ENCODE assay signal across 1 cellular context in the genomic region with DNA sequence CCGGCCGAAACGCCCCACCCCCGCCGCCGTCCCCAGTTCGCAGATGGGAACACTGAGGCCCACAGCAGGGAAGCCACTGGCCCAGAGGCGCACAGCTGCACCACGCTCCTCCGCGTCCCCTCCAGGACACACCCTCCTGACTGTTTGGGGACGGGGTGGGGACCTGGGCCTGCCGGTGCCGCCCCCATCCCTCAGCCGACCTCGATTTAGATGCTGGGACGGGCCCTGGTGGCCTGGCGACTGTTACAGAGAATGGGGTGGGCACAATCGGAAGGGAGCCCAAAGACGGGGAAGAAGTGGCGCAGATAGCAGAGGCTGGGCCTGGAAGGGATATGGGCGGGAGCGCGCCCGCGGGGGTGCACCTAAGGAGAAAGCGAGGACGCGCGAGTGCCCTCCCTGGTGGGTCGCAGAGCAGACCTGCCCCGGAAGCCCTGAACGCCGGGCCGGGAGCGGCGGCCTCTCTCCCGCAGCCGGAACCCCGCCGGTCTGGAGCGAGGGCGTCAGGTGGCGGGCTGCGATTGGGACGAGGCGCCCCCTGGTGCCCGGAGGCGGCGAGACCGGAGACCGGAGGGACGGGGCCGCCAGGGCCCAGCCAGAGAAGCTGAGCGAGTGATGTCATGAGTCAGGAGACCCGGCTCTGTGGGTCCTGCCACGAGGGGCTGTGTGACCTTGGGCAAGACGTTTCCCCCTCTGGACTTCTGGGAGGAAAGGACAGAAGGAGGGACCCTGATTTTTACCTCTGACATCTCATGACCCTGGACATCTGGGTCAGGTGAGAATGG.
TF ChIP-seq lines count a peak whose summit lies in the region.

No MANE protein-coding gene starts in this region.

TF ChIP-seq in K562, 482 proteins besides CTCF, POLR2A, EP300 and RAD21 (continued from another document and continues in another):
- TF ChIP-seq THAP12 (CRISPR knock-in tag; IDR thresholded peaks at IDR 0.05) (peak; percentile 85; the same call in 1 of the 2 replicates), HMG20B (CRISPR knock-in tag; IDR thresholded peaks at IDR 0.05) (no peak), MCM7 (IDR thresholded peaks at IDR 0.05) (no peak), TOE1 (IDR thresholded peaks at IDR 0.05; ENCODE audit: borderline replicate concordance) (peak; percentile 72; the same call in 1 of the 2 replicates), TOE1 (CRISPR knock-in tag; IDR thresholded peaks at IDR 0.05; ENCODE audit: borderline replicate concordance, low read depth) (peak; percentile 28; the same call in 1 of the 2 replicates), POLR2AphosphoS5 (IDR thresholded peaks at IDR 0.05; ENCODE audit: control insufficient read depth, insufficient read depth, low read depth, low read length) (peak; percentile 57; the same call in 1 of the 2 replicates), ZC3H8 (IDR thresholded peaks at IDR 0.05) (0 out of 2 replicates have a peak, but pooled peaks have one; percentile 12), KDM2B (CRISPR knock-in tag; IDR thresholded peaks at IDR 0.05) (peak; percentile 57; the same call in 1 of the 2 replicates), ZNF134 (CRISPR knock-in tag; conservative IDR thresholded peaks at IDR 0.05) (0 out of 2 replicates have a peak, but pooled peaks have one; percentile 21), FOXA3 (CRISPR knock-in tag; conservative IDR thresholded peaks at IDR 0.05 in 1 of 2, IDR thresholded peaks at IDR 0.05 in 1 of 2) (no peak), KLF6 (CRISPR knock-in tag; IDR thresholded peaks at IDR 0.05; ENCODE audit: borderline replicate concordance) (no peak), ZNF23 (CRISPR knock-in tag; IDR thresholded peaks at IDR 0.05) (no peak), ZNF655 (CRISPR knock-in tag; IDR thresholded peaks at IDR 0.05) (no peak), MIER1 (IDR thresholded peaks at IDR 0.05; ENCODE audit: low read depth) (peak; percentile 77; the same call in 1 of the 2 replicates), HNRNPK (IDR thresholded peaks at IDR 0.05; ENCODE audit: low read depth, low read length, poor library complexity, severe bottlenecking) (no peak), KHSRP (IDR thresholded peaks at IDR 0.05) (no peak), HDAC2 (IDR thresholded peaks at IDR 0.05) (peak; percentile 94), ZNF668 (CRISPR knock-in tag; IDR thresholded peaks at IDR 0.05) (no peak; the same call in 1 of the 2 replicates), STAG1 (CRISPR knock-in tag; IDR thresholded peaks at IDR 0.05; ENCODE audit: borderline replicate concordance) (no peak; the same call in 1 of the 2 replicates), MTA2 (IDR thresholded peaks at IDR 0.05; ENCODE audit: low read depth) (0 out of 2 replicates have a peak, but pooled peaks have one; percentile 4), MYC (IDR thresholded peaks at IDR 0.05; ENCODE audit: low read depth, low read length) (peak; percentile 91), MYC (CRISPR knock-in tag; IDR thresholded peaks at IDR 0.05; ENCODE audit: borderline replicate concordance, low read depth) (peak; percentile 80; the same call in 1 of the 2 replicates), WHSC1 (IDR thresholded peaks at IDR 0.05; ENCODE audit: low read length) (no peak), ZNF785 (CRISPR knock-in tag; IDR thresholded peaks at IDR 0.05) (no peak), CEBPG (CRISPR knock-in tag; IDR thresholded peaks at IDR 0.05) (no peak), CEBPG (tag; conservative IDR thresholded peaks at IDR 0.05 in 1 of 2, IDR thresholded peaks at IDR 0.05 in 1 of 2) (no peak), SPI1 (IDR thresholded peaks at IDR 0.05; ENCODE audit: borderline replicate concordance, low read depth, low read length) (no peak), RBFOX2 (IDR thresholded peaks at IDR 0.05; ENCODE audit: low read depth, low read length) (peak; percentile 92), CREM (IDR thresholded peaks at IDR 0.05; ENCODE audit: low read depth) (peak; percentile 79), ZBTB12 (CRISPR knock-in tag; IDR thresholded peaks at IDR 0.05) (peak; percentile 62; the same call in 1 of the 2 replicates), FOXA1 (IDR thresholded peaks at IDR 0.05; ENCODE audit: borderline replicate concordance) (no peak), ATF3 (IDR thresholded peaks at IDR 0.05) (peak; percentile 86), ATF3 (CRISPR knock-in tag; conservative IDR thresholded peaks at IDR 0.05) (peak; percentile 84), ZNF232 (CRISPR knock-in tag; IDR thresholded peaks at IDR 0.05) (peak; percentile 88; the same call in 1 of the 2 replicates), CBX2 (IDR thresholded peaks at IDR 0.05; ENCODE audit: insufficient read depth, low read length, poor library complexity, severe bottlenecking) (no peak), PTTG1 (tag; IDR thresholded peaks at IDR 0.05; ENCODE audit: low read depth) (no peak), POLR2G (IDR thresholded peaks at IDR 0.05; ENCODE audit: low read depth, low read length) (peak; percentile 94), SREBF2 (CRISPR knock-in tag; IDR thresholded peaks at IDR 0.05) (no peak)
- TF ChIP-seq, protein P1, sequence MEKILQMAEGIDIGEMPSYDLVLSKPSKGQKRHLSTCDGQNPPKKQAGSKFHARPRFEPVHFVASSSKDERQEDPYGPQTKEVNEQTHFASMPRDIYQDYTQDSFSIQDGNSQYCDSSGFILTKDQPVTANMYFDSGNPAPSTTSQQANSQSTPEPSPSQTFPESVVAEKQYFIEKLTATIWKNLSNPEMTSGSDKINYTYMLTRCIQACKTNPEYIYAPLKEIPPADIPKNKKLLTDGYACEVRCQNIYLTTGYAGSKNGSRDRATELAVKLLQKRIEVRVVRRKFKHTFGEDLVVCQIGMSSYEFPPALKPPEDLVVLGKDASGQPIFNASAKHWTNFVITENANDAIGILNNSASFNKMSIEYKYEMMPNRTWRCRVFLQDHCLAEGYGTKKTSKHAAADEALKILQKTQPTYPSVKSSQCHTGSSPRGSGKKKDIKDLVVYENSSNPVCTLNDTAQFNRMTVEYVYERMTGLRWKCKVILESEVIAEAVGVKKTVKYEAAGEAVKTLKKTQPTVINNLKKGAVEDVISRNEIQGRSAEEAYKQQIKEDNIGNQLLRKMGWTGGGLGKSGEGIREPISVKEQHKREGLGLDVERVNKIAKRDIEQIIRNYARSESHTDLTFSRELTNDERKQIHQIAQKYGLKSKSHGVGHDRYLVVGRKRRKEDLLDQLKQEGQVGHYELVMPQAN (IDR thresholded peaks at IDR 0.05; ENCODE audit: borderline replicate concordance) = peak; percentile 93
- TF ChIP-seq, protein P2, sequence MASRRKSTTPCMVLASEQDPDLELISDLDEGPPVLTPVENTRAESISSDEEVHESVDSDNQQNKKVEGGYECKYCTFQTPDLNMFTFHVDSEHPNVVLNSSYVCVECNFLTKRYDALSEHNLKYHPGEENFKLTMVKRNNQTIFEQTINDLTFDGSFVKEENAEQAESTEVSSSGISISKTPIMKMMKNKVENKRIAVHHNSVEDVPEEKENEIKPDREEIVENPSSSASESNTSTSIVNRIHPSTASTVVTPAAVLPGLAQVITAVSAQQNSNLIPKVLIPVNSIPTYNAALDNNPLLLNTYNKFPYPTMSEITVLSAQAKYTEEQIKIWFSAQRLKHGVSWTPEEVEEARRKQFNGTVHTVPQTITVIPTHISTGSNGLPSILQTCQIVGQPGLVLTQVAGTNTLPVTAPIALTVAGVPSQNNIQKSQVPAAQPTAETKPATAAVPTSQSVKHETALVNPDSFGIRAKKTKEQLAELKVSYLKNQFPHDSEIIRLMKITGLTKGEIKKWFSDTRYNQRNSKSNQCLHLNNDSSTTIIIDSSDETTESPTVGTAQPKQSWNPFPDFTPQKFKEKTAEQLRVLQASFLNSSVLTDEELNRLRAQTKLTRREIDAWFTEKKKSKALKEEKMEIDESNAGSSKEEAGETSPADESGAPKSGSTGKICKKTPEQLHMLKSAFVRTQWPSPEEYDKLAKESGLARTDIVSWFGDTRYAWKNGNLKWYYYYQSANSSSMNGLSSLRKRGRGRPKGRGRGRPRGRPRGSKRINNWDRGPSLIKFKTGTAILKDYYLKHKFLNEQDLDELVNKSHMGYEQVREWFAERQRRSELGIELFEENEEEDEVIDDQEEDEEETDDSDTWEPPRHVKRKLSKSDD (conservative IDR thresholded peaks at IDR 0.05; ENCODE audit: low read length) = 0 out of 2 replicates have a peak, but pooled peaks have one; percentile 78
- TF ChIP-seq, protein P3, sequence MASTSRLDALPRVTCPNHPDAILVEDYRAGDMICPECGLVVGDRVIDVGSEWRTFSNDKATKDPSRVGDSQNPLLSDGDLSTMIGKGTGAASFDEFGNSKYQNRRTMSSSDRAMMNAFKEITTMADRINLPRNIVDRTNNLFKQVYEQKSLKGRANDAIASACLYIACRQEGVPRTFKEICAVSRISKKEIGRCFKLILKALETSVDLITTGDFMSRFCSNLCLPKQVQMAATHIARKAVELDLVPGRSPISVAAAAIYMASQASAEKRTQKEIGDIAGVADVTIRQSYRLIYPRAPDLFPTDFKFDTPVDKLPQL (IDR thresholded peaks at IDR 0.05; ENCODE audit: extremely low read depth, insufficient read length) = no peak
- TF ChIP-seq, protein P4, sequence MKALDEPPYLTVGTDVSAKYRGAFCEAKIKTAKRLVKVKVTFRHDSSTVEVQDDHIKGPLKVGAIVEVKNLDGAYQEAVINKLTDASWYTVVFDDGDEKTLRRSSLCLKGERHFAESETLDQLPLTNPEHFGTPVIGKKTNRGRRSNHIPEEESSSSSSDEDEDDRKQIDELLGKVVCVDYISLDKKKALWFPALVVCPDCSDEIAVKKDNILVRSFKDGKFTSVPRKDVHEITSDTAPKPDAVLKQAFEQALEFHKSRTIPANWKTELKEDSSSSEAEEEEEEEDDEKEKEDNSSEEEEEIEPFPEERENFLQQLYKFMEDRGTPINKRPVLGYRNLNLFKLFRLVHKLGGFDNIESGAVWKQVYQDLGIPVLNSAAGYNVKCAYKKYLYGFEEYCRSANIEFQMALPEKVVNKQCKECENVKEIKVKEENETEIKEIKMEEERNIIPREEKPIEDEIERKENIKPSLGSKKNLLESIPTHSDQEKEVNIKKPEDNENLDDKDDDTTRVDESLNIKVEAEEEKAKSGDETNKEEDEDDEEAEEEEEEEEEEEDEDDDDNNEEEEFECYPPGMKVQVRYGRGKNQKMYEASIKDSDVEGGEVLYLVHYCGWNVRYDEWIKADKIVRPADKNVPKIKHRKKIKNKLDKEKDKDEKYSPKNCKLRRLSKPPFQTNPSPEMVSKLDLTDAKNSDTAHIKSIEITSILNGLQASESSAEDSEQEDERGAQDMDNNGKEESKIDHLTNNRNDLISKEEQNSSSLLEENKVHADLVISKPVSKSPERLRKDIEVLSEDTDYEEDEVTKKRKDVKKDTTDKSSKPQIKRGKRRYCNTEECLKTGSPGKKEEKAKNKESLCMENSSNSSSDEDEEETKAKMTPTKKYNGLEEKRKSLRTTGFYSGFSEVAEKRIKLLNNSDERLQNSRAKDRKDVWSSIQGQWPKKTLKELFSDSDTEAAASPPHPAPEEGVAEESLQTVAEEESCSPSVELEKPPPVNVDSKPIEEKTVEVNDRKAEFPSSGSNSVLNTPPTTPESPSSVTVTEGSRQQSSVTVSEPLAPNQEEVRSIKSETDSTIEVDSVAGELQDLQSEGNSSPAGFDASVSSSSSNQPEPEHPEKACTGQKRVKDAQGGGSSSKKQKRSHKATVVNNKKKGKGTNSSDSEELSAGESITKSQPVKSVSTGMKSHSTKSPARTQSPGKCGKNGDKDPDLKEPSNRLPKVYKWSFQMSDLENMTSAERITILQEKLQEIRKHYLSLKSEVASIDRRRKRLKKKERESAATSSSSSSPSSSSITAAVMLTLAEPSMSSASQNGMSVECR (CRISPR knock-in tag; IDR thresholded peaks at IDR 0.05) = peak; percentile 88; the same call in 1 of the 2 replicates
- TF ChIP-seq, protein P5, sequence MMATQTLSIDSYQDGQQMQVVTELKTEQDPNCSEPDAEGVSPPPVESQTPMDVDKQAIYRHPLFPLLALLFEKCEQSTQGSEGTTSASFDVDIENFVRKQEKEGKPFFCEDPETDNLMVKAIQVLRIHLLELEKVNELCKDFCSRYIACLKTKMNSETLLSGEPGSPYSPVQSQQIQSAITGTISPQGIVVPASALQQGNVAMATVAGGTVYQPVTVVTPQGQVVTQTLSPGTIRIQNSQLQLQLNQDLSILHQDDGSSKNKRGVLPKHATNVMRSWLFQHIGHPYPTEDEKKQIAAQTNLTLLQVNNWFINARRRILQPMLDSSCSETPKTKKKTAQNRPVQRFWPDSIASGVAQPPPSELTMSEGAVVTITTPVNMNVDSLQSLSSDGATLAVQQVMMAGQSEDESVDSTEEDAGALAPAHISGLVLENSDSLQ (IDR thresholded peaks at IDR 0.05) = no peak
